Comparison of ENCODE assay signal across 25 cellular contexts in genomic region chr15:75821946-75822345, GRCh38.
"Had no signal": no experiment of that assay in that cellular context is flagged by ENCODE, and none has a peak within 500 bp of the region (broad histone marks: within the 10 kb centered on the region; RNA-seq: fewer than 3 reads in every experiment).

No MANE protein-coding gene starts in this region.

- H3K9me3 Mint-ChIP-seq: activated CD4-positive, alpha-beta T cell treated with anti-CD3 and anti-CD28 coated beads, Interleukin-2, amount 10 ng/mL, durations not matched to agents 24 days and 14 days; activated naive CD4-positive, alpha-beta T cell treated with anti-CD3 and anti-CD28 coated beads, Interleukin-2, amount 50 U/mL, for 24 hours; activated T-cell treated with anti-CD3 and anti-CD28 coated beads, Interleukin-2, amount 50 U/mL, for 24 hours; activated T-helper 1 cell treated with anti-CD3 and anti-CD28 coated beads, Interleukin-12 subunit alpha, Interleukin-12 subunit beta, Interleukin-2, Interleukin-4 antibody, amounts not matched to agents 30 ng/mL and 10 ng/mL and 1 ng/mL, durations not matched to agents 14 hours and 24 hours and 36 hours had no signal

- H3K27me3 Mint-ChIP-seq: activated naive CD4-positive, alpha-beta T cell treated with anti-CD3 and anti-CD28 coated beads, Interleukin-2, amount 50 U/mL, for 24 hours; activated T-cell treated with anti-CD3 and anti-CD28 coated beads, Interleukin-2, amount 50 U/mL, for 24 hours had no signal

- H3K36me3 Mint-ChIP-seq: activated CD8-positive, alpha-beta memory T cell treated with anti-CD3 and anti-CD28 coated beads, Interleukin-2, amount 10 ng/mL, durations not matched to agents 7 days and 5 days; activated naive CD4-positive, alpha-beta T cell treated with anti-CD3 and anti-CD28 coated beads, Interleukin-2, amount 50 U/mL, for 24 hours; WTC11 had no signal

- H3K4me3 Mint-ChIP-seq: activated CD4-positive, alpha-beta T cell treated with anti-CD3 and anti-CD28 coated beads, Interleukin-2, amount 10 ng/mL, durations not matched to agents 24 days and 14 days; activated CD8-positive, alpha-beta memory T cell treated with anti-CD3 and anti-CD28 coated beads, Interleukin-2, amount 10 ng/mL, durations not matched to agents 7 days and 5 days; activated naive CD4-positive, alpha-beta T cell treated with anti-CD3 and anti-CD28 coated beads, Interleukin-2, amount 50 U/mL, for 24 hours; activated T-cell treated with anti-CD3 and anti-CD28 coated beads, Interleukin-2, amount 50 U/mL, for 24 hours; activated T-helper 1 cell treated with anti-CD3 and anti-CD28 coated beads, Interleukin-12 subunit alpha, Interleukin-12 subunit beta, Interleukin-2, Interleukin-4 antibody, amounts not matched to agents 30 ng/mL and 10 ng/mL and 1 ng/mL, durations not matched to agents 14 hours and 24 hours and 36 hours; T-helper 17 cell; WTC11 had no signal

- H3K27ac Mint-ChIP-seq: activated CD4-positive, alpha-beta T cell treated with anti-CD3 and anti-CD28 coated beads, Interleukin-2, amount 10 ng/mL, durations not matched to agents 24 days and 14 days; activated CD8-positive, alpha-beta memory T cell treated with anti-CD3 and anti-CD28 coated beads, Interleukin-2, amount 10 ng/mL, durations not matched to agents 7 days and 5 days; activated naive CD4-positive, alpha-beta T cell treated with anti-CD3 and anti-CD28 coated beads, Interleukin-2, amount 50 U/mL, for 24 hours; activated T-cell treated with anti-CD3 and anti-CD28 coated beads, Interleukin-2, amount 50 U/mL, for 24 hours; activated T-helper 1 cell treated with anti-CD3 and anti-CD28 coated beads, Interleukin-12 subunit alpha, Interleukin-12 subunit beta, Interleukin-2, Interleukin-4 antibody, amounts not matched to agents 30 ng/mL and 10 ng/mL and 1 ng/mL, durations not matched to agents 14 hours and 24 hours and 36 hours; T-helper 17 cell had no signal

- H3K27me3 ChIP-seq: breast epithelium had no signal

- H3K36me3 ChIP-seq: breast epithelium had no signal

- H3K4me3 ChIP-seq: breast epithelium had no signal

- DNase-seq: activated CD4-positive, alpha-beta T cell treated with anti-CD3 and anti-CD28 coated beads for 1 hour; activated CD4-positive, alpha-beta T cell treated with anti-CD3 and anti-CD28 coated beads, Interleukin-2, amount 10 ng/mL, durations not matched to agents 24 days and 14 days; activated CD4-positive, alpha-beta T cell treated with anti-CD3 and anti-CD28 coated beads, Interleukin-2, amount 50 U/mL, for 48 hours; activated CD8-positive, alpha-beta memory T cell treated with anti-CD3 and anti-CD28 coated beads, Interleukin-2, amount 10 ng/mL, durations not matched to agents 7 days and 5 days; activated effector memory CD4-positive, alpha-beta T cell treated with Interleukin-2 at 50 U/mL for 16 hours; activated naive CD4-positive, alpha-beta T cell; activated T-cell treated with anti-CD3 and anti-CD28 coated beads, Interleukin-2, amount 50 U/mL, for 24 hours; aorta; central memory CD4-positive, alpha-beta T cell; IMR-90; KG1; MV-4-11; NCI-H1105; NCI-H1436; NCI-H1694 treated with DMSO at 0.1 percent for 48 hours; NCI-H2029 treated with DMSO at 0.1 percent for 48 hours; NCI-H446; NCI-H524; SIG-M5; T-helper 17 cell; T-helper 9 cell had no signal
